16 cellular contexts compared by ENCODE assay signal in the genomic region with DNA sequence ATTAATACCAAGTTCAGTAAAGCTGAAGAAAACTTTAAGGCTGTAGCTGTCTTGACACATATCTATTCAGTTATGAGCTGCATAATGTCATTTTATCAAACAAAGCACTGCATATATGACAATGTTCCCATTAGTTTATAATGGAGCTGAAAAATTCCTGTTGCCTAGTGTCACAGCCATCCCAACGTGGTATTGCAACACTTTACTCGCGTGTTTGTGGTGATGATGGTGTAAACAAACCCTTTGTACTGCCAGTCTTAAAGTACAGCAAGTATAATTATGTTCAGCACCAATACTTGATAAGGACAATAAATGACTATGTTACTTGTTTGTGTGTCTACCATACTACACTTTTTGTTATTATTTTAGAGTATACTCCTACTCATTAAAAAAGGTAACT.
A peak's percentile ranks its signal among the peaks of the same experiment; 100 is the strongest.
DNase-seq lines count a peak whose midpoint lies in the region; ATAC-seq and TF ChIP-seq lines count a peak whose summit lies in the region.
"Had no signal": no experiment of that assay in that cellular context is flagged by ENCODE, and none has a peak within 500 bp of the region (broad histone marks: within the 10 kb centered on the region; RNA-seq: fewer than 3 reads in every experiment).

No MANE protein-coding gene starts in this region.

- dilution Hi-C loops in mammary epithelial cell (cut with HindIII; ENCODE audit: low sequenced_read_pairs): no loop called here

- TF ChIP-seq CTCF in MCF 10A (IDR thresholded peaks at IDR 0.05; ENCODE audit: unreplicated experiment) (no peak), mammary epithelial cell (conservative IDR thresholded peaks at IDR 0.05 in 1 of 2, IDR thresholded peaks at IDR 0.05 in 1 of 2; ENCODE audit: extremely low read depth in 1 of 2, insufficient read depth in 1 of 2, low read depth in 1 of 2, low read length in 2 of 2) (no peak), choroid plexus epithelial cell (conservative IDR thresholded peaks at IDR 0.05; ENCODE audit: low read depth, low read length) (no peak)

- CTCF ChIA-PET in MCF 10A (lab: Yijun Ruan, JAX) (no interaction called here), mammary epithelial cell (lab: Charles Lee; ENCODE audit: low non-redundant PET) (no interaction called here)

- ATAC-seq in left lobe of liver (peak; percentile 86), HG03439 (IDR thresholded peaks at IDR 0.05; ENCODE audit: unreplicated experiment) (no peak)
- ATAC-seq: HCT116 had no signal

- no peaks in the 10 kb centered on the region for H3K27me3 ChIP-seq in mammary epithelial cell (ENCODE audit: insufficient read depth, low read length)
- H3K27me3 ChIP-seq: BLaER1 had no signal

- POLR2A ChIA-PET in MCF 10A (lab: Yijun Ruan, JAX): no interaction called here

- H3K79me2 ChIP-seq in mammary epithelial cell (ENCODE audit: insufficient read depth, low read length): no peaks in the 10 kb centered on the region

- no peak overlapping the region for H3K4me3 Mint-ChIP-seq in MCF 10A (ENCODE audit: unreplicated experiment)

- H2AFZ ChIP-seq in mammary epithelial cell (ENCODE audit: low read depth, low read length): no peak overlapping the region
- H2AFZ ChIP-seq: PC-9 had no signal

- H3K27ac ChIP-seq in mammary epithelial cell (ENCODE audit: insufficient read depth, low read depth, low read length): no peak overlapping the region
- H3K27ac ChIP-seq: 22Rv1, BLaER1, PC-9 had no signal

- peaks cover 4% of the 10 kb centered on the region for H3K9me3 ChIP-seq in mammary epithelial cell (replicated peaks; ENCODE audit: insufficient read depth, low read length)
- H3K9me3 ChIP-seq: BLaER1 had no signal

- peak; percentile 60 for DNase-seq in MCF 10A (ENCODE audit: unreplicated experiment)
- DNase-seq in mammary epithelial cell: no peak
- DNase-seq in choroid plexus epithelial cell (ENCODE audit: low read depth): peak; percentile 23
- DNase-seq in left lobe of liver (ENCODE audit: low spot score): peak; percentile 63
- no peak for DNase-seq in NCI-H146 (lab: John Stamatoyannopoulos, UW)
- no peak for DNase-seq in hypothalamus (lab: John Stamatoyannopoulos, UW)
- DNase-seq in NCI-H446 treated with DMSO at 0.1 percent for 48 hours (lab: John Stamatoyannopoulos, UW): no peak
- DNase-seq: DMS 273 treated with DMSO at 0.1 percent for 48 hours, NCI-H1694 treated with DMSO at 0.1 percent for 48 hours, NCI-H345, NCI-H69, PC-9 had no signal

- H3K4me2 ChIP-seq in mammary epithelial cell (ENCODE audit: insufficient read depth, low read depth, low read length): no peak overlapping the region
- H3K4me2 ChIP-seq: BLaER1, PC-9 had no signal

- H4K20me1 ChIP-seq in mammary epithelial cell (ENCODE audit: insufficient read depth, low read length): no peaks in the 10 kb centered on the region
- H4K20me1 ChIP-seq: BLaER1 had no signal

- H3K27me3 Mint-ChIP-seq in MCF 10A (ENCODE audit: insufficient read depth, unreplicated experiment): no peaks in the 10 kb centered on the region

- peak overlapping the region; percentile 54 for H3K27ac Mint-ChIP-seq in MCF 10A (ENCODE audit: low read depth, unreplicated experiment)

- no peak overlapping the region for H3K9ac ChIP-seq in mammary epithelial cell (ENCODE audit: insufficient read depth, low read length)
- H3K9ac ChIP-seq: BLaER1 had no signal

- H3K36me3 Mint-ChIP-seq in MCF 10A (ENCODE audit: insufficient read depth, unreplicated experiment): no peaks in the 10 kb centered on the region

- BruUV-seq in MCF 10A (replicated peaks; lab: Mats Ljungman, UMichigan) (no TSS peak), mammary epithelial cell (replicated peaks; lab: Mats Ljungman, UMichigan) (no TSS peak)

- H3K4me1 Mint-ChIP-seq in MCF 10A (ENCODE audit: insufficient read depth, unreplicated experiment): peaks cover 10% of the 10 kb centered on the region

- in situ Hi-C loops in mammary epithelial cell (cut with MboI; ENCODE audit: low sequenced_read_pairs in 2 of 2): no loop called here

- no peak overlapping the region for H3K4me3 ChIP-seq in mammary epithelial cell (replicated peaks in 1 of 3; ENCODE audit: insufficient read depth in 1 of 3, low read depth in 2 of 3, low read length in 3 of 3)
- H3K4me3 ChIP-seq in choroid plexus epithelial cell (ENCODE audit: low read depth, low read length): no peak overlapping the region
- H3K4me3 ChIP-seq: BLaER1, PC-9 had no signal

- no peaks in the 10 kb centered on the region for H3K9me3 Mint-ChIP-seq in MCF 10A (ENCODE audit: unreplicated experiment)

- intact Hi-C loops in MCF 10A (cut with micrococcal nuclease) (no loop called here), mammary epithelial cell (cut with micrococcal nuclease) (no loop called here)

- WGBS in mammary epithelial cell (ENCODE audit: low coverage, missing lambda C conversion rate): 54% methylated on average over 3 of the region's 3 CpGs

- no peaks in the 10 kb centered on the region for H3K4me1 ChIP-seq in mammary epithelial cell (ENCODE audit: insufficient read depth, low read length)
- H3K4me1 ChIP-seq: BLaER1 had no signal

- H3K36me3 ChIP-seq in mammary epithelial cell (ENCODE audit: insufficient read depth, low read length): no peaks in the 10 kb centered on the region
- H3K36me3 ChIP-seq: BLaER1 had no signal

Comparison
In these comparisons a context has a peak if more than half of its experiments do, and no peak if none do; other contexts are left out.
1. DNase-seq: peak in MCF 10A (single experiment), choroid plexus epithelial cell (single experiment) and left lobe of liver (single experiment); none in mammary epithelial cell (single experiment), NCI-H146 (single experiment), hypothalamus (0 of 51) and NCI-H446 treated with DMSO at 0.1 percent for 48 hours (single experiment).